8 cellular contexts compared by ENCODE assay signal in genomic region chr2:145484443-145485086, GRCh38.
DNase-seq lines count a peak whose midpoint lies in the region; ATAC-seq and TF ChIP-seq lines count a peak whose summit lies in the region.

No MANE protein-coding gene starts in this region.

- CTCF ChIA-PET in IMR-90 (lab: Yijun Ruan, JAX), result interaction anchor here (0.6 kb wide), 1 partner anchor 961 kb away, joined by 3 read pairs; no protein-coding TSS in a partner anchor

- no TSS peak for BruUV-seq in IMR-90 (replicated peaks; lab: Mats Ljungman, UMichigan)

- peak; percentile 53 for TF ChIP-seq RAD21 in IMR-90 (IDR thresholded peaks at IDR 0.05; ENCODE audit: low read length)

- no peak overlapping the region for H4K5ac ChIP-seq in IMR-90 (ENCODE audit: low read depth, low read length)

- no peak overlapping the region for H2BK20ac ChIP-seq in IMR-90 (ENCODE audit: low read depth, low read length)

- H3K4me3 ChIP-seq in IMR-90 (ENCODE audit: insufficient read depth, low read depth, low read length), result no peak overlapping the region
- no peak overlapping the region for H3K4me3 ChIP-seq in ascending aorta
- H3K4me3 ChIP-seq in SJCRH30, result no peak overlapping the region

- ATAC-seq in IMR-90 (ENCODE audit: low read depth) (no peak; the same call in 1 of the 2 replicates), left lobe of liver (peak; percentile 36), GM19397 (IDR thresholded peaks at IDR 0.05; ENCODE audit: unreplicated experiment) (no peak), GM21576 (IDR thresholded peaks at IDR 0.05; ENCODE audit: unreplicated experiment) (no peak)

- H4K91ac ChIP-seq in IMR-90 (ENCODE audit: insufficient read depth, low read depth, low read length), result no peak overlapping the region

- no peak overlapping the region for H3K56ac ChIP-seq in IMR-90 (ENCODE audit: extremely low read depth, insufficient read depth, low read length)

- H3K36me3 ChIP-seq in IMR-90 (ENCODE audit: control insufficient read depth, insufficient read depth, low read length) (no peaks in the 10 kb centered on the region), ascending aorta (no peaks in the 10 kb centered on the region), SJCRH30 (no peaks in the 10 kb centered on the region)

- TF ChIP-seq CTCF in IMR-90 (conservative IDR thresholded peaks at IDR 0.05; ENCODE audit: low read depth, low read length) (peak; percentile 39), ascending aorta (IDR thresholded peaks at IDR 0.05) (peak in 2 of 3 experiments; percentile 7 to 30)

- POLR2A ChIA-PET in IMR-90 (lab: Charles Lee; ENCODE audit: unreplicated experiment), result no interaction called here

- peak; percentile 69 for DNase-seq in Caki2 (ENCODE audit: low read depth)
- peak; percentile 66 for DNase-seq in IMR-90
- DNase-seq in ascending aorta (ENCODE audit: low spot score in 2 of 2), result no peak
- DNase-seq in left lobe of liver (ENCODE audit: low spot score), result no peak
- no peak for DNase-seq in NCI-H2081 treated with DMSO at 0.1 percent for 48 hours (lab: John Stamatoyannopoulos, UW)
- DNase-seq in SJCRH30, result no peak

- H2AFZ ChIP-seq in IMR-90 (replicated peaks; ENCODE audit: low read length, poor library complexity), result no peak overlapping the region

- H2AK5ac ChIP-seq in IMR-90 (ENCODE audit: low read depth, low read length), result no peak overlapping the region

- TF ChIP-seq POLR2A in IMR-90 (IDR thresholded peaks at IDR 0.05; ENCODE audit: low read depth, low read length), result no peak

- H2AK9ac ChIP-seq in IMR-90 (replicated peaks; ENCODE audit: low read depth, low read length, poor library complexity), result no peak overlapping the region

- no peaks in the 10 kb centered on the region for H3K9me3 ChIP-seq in IMR-90 (ENCODE audit: control insufficient read depth, insufficient read depth, low read length)
- no peaks in the 10 kb centered on the region for H3K9me3 ChIP-seq in ascending aorta
- no peaks in the 10 kb centered on the region for H3K9me3 ChIP-seq in SJCRH30 (replicated peaks)

- no peaks in the 10 kb centered on the region for H4K20me1 ChIP-seq in IMR-90 (ENCODE audit: insufficient read depth, low read length)

- H3K4ac ChIP-seq in IMR-90 (ENCODE audit: low read depth, low read length), result no peak overlapping the region

- H2BK5ac ChIP-seq in IMR-90 (ENCODE audit: low read depth, low read length, poor library complexity, severe bottlenecking), result no peak overlapping the region

- H3K79me1 ChIP-seq in IMR-90 (ENCODE audit: low read depth in 1 of 2, low read length in 2 of 2), result no peaks in the 10 kb centered on the region

- 0 out of 4 replicates have a peak overlapping the region, but pooled peaks of 1 of the 2 experiments have one; percentile 22 for H4K8ac ChIP-seq in IMR-90 (ENCODE audit: low read depth in 2 of 2, low read length in 2 of 2)

- no peak overlapping the region for H3K18ac ChIP-seq in IMR-90 (ENCODE audit: low read depth, low read length)

- H2BK15ac ChIP-seq in IMR-90 (ENCODE audit: low read depth, low read length), result no peak overlapping the region

- no peak overlapping the region for H3K14ac ChIP-seq in IMR-90 (replicated peaks; ENCODE audit: low read depth, low read length)

- H3K4me2 ChIP-seq in IMR-90 (ENCODE audit: low read depth, low read length), result no peak overlapping the region

- H3K23ac ChIP-seq in IMR-90 (ENCODE audit: low read depth, low read length), result no peak overlapping the region

- H3K4me1 ChIP-seq in IMR-90 (ENCODE audit: control insufficient read depth, insufficient read depth, low read length), result no peaks in the 10 kb centered on the region
- no peaks in the 10 kb centered on the region for H3K4me1 ChIP-seq in ascending aorta
- no peaks in the 10 kb centered on the region for H3K4me1 ChIP-seq in SJCRH30

- in situ Hi-C loops in Caki2 (cut with HindIII; ENCODE audit: low pct_unique_long_range_greater_than_20kb, low sequenced_read_pairs), result no loop called here
- in situ Hi-C loops in IMR-90 (cut with MboI; ENCODE audit: low sequenced_read_pairs), result no loop called here

- H3K27ac ChIP-seq in IMR-90 (ENCODE audit: insufficient read depth, low read length) (no peak overlapping the region), ascending aorta (no peak overlapping the region), SJCRH30 (no peak overlapping the region)

- no peak overlapping the region for H2BK120ac ChIP-seq in IMR-90 (ENCODE audit: low read depth, low read length)

- no peaks in the 10 kb centered on the region for H3K27me3 ChIP-seq in IMR-90 (ENCODE audit: control insufficient read depth, insufficient read depth, low read length)
- no peaks in the 10 kb centered on the region for H3K27me3 ChIP-seq in ascending aorta
- no peaks in the 10 kb centered on the region for H3K27me3 ChIP-seq in SJCRH30

- H3K9ac ChIP-seq in IMR-90 (ENCODE audit: low read depth, low read length), result no peak overlapping the region

- intact Hi-C loops in IMR-90 (cut with micrococcal nuclease) (no loop called here), ascending aorta (cut with DNase I) (no loop called here)

- H3K9me1 ChIP-seq in IMR-90 (ENCODE audit: insufficient read depth, low read length), result no peaks in the 10 kb centered on the region; the same call in 1 of the 2 replicates

- dilution Hi-C loops in IMR-90 (cut with HindIII; ENCODE audit: low sequenced_read_pairs, unreplicated experiment), result no loop called here

TF ChIP-seq in IMR-90, 13 proteins besides CTCF, POLR2A, EP300 and RAD21:
- TF ChIP-seq SMC3 (IDR thresholded peaks at IDR 0.05; ENCODE audit: low read depth, low read length), result peak; percentile 23; the same call in 1 of the 2 replicates
- no peak for TF ChIP-seq MAFK (IDR thresholded peaks at IDR 0.05; ENCODE audit: low read depth, low read length)
- no peak for TF ChIP-seq RFX5 (IDR thresholded peaks at IDR 0.05; ENCODE audit: low read depth, low read length)
- TF ChIP-seq, protein P1, sequence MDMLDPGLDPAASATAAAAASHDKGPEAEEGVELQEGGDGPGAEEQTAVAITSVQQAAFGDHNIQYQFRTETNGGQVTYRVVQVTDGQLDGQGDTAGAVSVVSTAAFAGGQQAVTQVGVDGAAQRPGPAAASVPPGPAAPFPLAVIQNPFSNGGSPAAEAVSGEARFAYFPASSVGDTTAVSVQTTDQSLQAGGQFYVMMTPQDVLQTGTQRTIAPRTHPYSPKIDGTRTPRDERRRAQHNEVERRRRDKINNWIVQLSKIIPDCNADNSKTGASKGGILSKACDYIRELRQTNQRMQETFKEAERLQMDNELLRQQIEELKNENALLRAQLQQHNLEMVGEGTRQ (IDR thresholded peaks at IDR 0.05; ENCODE audit: low read depth, low read length), result no peak
- no peak for TF ChIP-seq NFE2L2 (IDR thresholded peaks at IDR 0.05; ENCODE audit: low read depth, low read length)
- 0 out of 2 replicates have a peak, but pooled peaks have one; percentile 7 for TF ChIP-seq CEBPB (IDR thresholded peaks at IDR 0.05; ENCODE audit: low read depth, low read length)
- no peak for TF ChIP-seq MXI1 (IDR thresholded peaks at IDR 0.05; ENCODE audit: borderline replicate concordance, low read depth, low read length)

Comparison
In these comparisons a context has a peak if more than half of its experiments do, and no peak if none do; other contexts are left out.
1. DNase-seq: peak in Caki2 (single experiment) and IMR-90 (single experiment); none in ascending aorta (0 of 2), left lobe of liver (single experiment), NCI-H2081 treated with DMSO at 0.1 percent for 48 hours (single experiment) and SJCRH30 (0 of 2).